In the genomic region with DNA sequence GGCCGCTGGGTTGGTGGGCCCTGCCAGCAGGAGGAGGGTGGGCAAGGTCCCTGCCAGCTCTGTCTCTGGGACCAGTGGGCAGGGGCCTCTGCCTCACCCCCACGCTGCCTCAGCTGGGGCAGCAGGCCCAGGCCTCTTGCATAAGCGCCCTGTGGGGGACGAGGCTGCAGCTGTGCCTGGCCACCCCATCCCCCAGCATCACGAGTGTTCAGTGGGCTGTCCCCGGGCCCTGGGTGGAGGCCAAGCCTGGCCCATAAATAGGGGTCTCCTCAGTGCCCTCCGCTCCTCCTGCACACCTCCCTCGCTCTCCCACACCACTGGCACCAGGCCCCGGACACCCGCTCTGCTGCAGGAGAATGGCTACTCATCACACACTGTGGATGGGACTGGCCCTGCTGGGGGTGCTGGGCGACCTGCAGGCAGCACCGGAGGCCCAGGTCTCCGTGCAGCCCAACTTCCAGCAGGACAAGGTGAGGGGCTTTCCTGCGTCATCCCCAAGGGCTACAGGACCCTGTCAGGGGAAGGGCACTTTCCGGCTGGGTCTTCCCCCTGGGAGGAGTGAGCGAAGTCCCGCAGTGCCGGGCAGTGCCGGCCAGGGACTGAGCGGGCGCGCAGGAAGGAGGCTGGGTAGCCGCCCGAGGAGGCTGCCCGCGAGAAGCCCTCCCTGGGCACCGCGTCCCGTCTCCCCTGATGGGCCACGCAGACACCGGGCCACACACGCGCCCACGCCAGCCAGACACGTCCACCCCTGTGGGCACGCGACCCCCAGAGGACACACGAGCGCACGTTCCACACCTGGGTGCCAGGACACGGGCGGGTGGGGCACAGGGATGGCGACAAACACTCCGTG, we compare ENCODE assay signal across 8 cellular contexts. TPM values are rescaled to one million over a fixed set of nuclear protein-coding genes. Genes with fewer than 3 reads are reported as not detected.
DNase-seq lines count a peak whose midpoint lies in the region; ATAC-seq, FAIRE-seq and TF ChIP-seq lines count a peak whose summit lies in the region.

A gene (plus strand): TSS at position 282 of the 850 bp plus-strand sequence. CDS start 75 bp downstream, at position 357.

- no peak for TF ChIP-seq CTCF in pancreas (IDR thresholded peaks at IDR 0.05)

- WGBS in pancreas, 2 donors: 43 to 45% methylated on average over 44 of the region's 44 CpGs

- peak within 1 kb of the TSS in 3 of 4 donors; percentile 8 to 41 (median 38) for H3K4me3 ChIP-seq in pancreas

- no peaks in the 10 kb centered on the region for H3K4me1 ChIP-seq in pancreas

- intact Hi-C loops in left ventricle myocardium superior (cut with micrococcal nuclease) (no loop called here), pancreas (cut with DNase I) (no loop called here)

- ATAC-seq in left ventricle myocardium superior (peak; percentile 69), pancreas (peak in 3 of 4 donors; percentile 6 to 16 (median 15)), GM19023 (IDR thresholded peaks at IDR 0.05; ENCODE audit: unreplicated experiment) (no peak), GM18502 (IDR thresholded peaks at IDR 0.05; ENCODE audit: poor library complexity, unreplicated experiment) (no peak)

- FAIRE-seq in pancreas (lab: Jason Lieb, UNC): no peak

- no peaks in the 10 kb centered on the region for H3K9me3 ChIP-seq in pancreas

- H3K27me3 ChIP-seq in pancreas: no peaks in the 10 kb centered on the region

- no peaks in the 10 kb centered on the region for H3K36me3 ChIP-seq in pancreas

- no peak within 1 kb of the TSS for H3K27ac ChIP-seq in pancreas

- DNase-seq in Ammon's horn (ENCODE audit: low spot score) (peak; percentile 97), amniotic epithelial cell (ENCODE audit: low read depth) (peak; percentile 76), left ventricle myocardium superior (peak; percentile 92), pancreas (no peak), HuH-7.5 (ENCODE audit: low spot score) (no peak)
- DNase-seq in activated CD4-positive, alpha-beta T cell treated with anti-CD3 and anti-CD28 coated beads, Interleukin-2, amount 50 U/mL, for 1 hour: no peak

RNA-seq across cellular contexts. Expression of the gene that starts here (rescaled TPM):
- total RNA-seq in left ventricle myocardium superior: 5,424 TPM
- total RNA-seq in pancreas: 10 to 100 TPM in 4 of 6 donors, 1 to 10 TPM in 2; 5.7 to 42.7 (median 25.8) TPM
- polyA plus RNA-seq in pancreas: 10 to 100 TPM; 35.0 to 49.1 TPM

Comparison
In these comparisons a context has a peak if more than half of its experiments do, and no peak if none do; other contexts are left out.
1. RNA of the gene that starts here (total RNA-seq): 5,424 TPM in left ventricle myocardium superior (single experiment); 5.7 to 42.7 TPM in pancreas; every median in the first group is over 100 times any median in the second.
2. DNase-seq: peak in Ammon's horn (single experiment), amniotic epithelial cell (single experiment) and left ventricle myocardium superior (single experiment); none in pancreas (0 of 6), HuH-7.5 (single experiment) and activated CD4-positive, alpha-beta T cell treated with anti-CD3 and anti-CD28 coated beads, Interleukin-2, amount 50 U/mL, for 1 hour (single experiment).
3. ATAC-seq: peak in left ventricle myocardium superior (single experiment) and pancreas (3 of 4); none in GM19023 (single experiment) and GM18502 (single experiment).